Comparison of ENCODE assay signal across 28 cellular contexts in the genomic region with DNA sequence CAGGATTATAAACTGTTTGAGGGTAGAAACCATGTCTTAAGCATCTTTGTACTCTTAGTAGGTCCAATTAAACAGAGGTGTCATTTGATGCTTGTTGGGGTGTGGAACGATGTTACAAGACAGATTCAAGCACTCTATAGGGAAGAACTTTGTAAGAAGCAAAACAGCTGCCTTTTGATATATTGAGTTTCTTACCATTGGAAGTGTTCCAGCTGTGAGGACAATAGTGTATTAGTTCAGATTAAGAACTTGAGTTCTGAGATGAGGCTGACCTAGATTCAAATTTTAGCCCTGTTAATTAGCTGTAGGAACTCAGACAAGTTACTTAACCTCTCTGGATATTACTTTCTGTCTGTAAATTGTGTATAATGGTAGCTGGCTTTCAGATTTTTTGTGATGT. TPM values are rescaled to one million over a fixed set of nuclear protein-coding genes. Genes with fewer than 3 reads are reported as not detected.
"Had no signal": no experiment of that assay in that cellular context is flagged by ENCODE, and none has a peak within 500 bp of the region (broad histone marks: within the 10 kb centered on the region; RNA-seq: fewer than 3 reads in every experiment).

No MANE protein-coding gene starts in this region.

- H3K27ac ChIP-seq: brain microvascular endothelial cell, cardiac muscle cell, SJCRH30 had no signal

- H3K36me3 ChIP-seq: brain microvascular endothelial cell, cardiac muscle cell, SJCRH30 had no signal

- H3K36me3 Mint-ChIP-seq: activated naive CD4-positive, alpha-beta T cell treated with anti-CD3 and anti-CD28 coated beads, Interleukin-2, amount 50 U/mL, for 72 hours had no signal

- H3K27me3 Mint-ChIP-seq: activated CD8-positive, alpha-beta T cell treated with anti-CD3 and anti-CD28 coated beads for 36 hours; activated naive CD8-positive, alpha-beta T cell treated with anti-CD3 and anti-CD28 coated beads, Interleukin-2, amount 50 U/mL, for 24 hours had no signal

- H3K9me3 Mint-ChIP-seq: activated CD8-positive, alpha-beta T cell treated with anti-CD3 and anti-CD28 coated beads for 36 hours; activated naive CD8-positive, alpha-beta T cell treated with anti-CD3 and anti-CD28 coated beads, Interleukin-2, amount 50 U/mL, for 24 hours; T-helper 2 cell treated with Interferon-gamma antibody and Interleukin-4, amounts not matched to agents 5 μg/mL and 100 μg/mL, for 36 hours had no signal

- H3K4me1 Mint-ChIP-seq: activated naive CD8-positive, alpha-beta T cell treated with anti-CD3 and anti-CD28 coated beads, Interleukin-2, amount 50 U/mL, for 24 hours had no signal

- H3K27ac Mint-ChIP-seq: activated CD8-positive, alpha-beta T cell treated with anti-CD3 and anti-CD28 coated beads for 36 hours; activated naive CD4-positive, alpha-beta T cell treated with anti-CD3 and anti-CD28 coated beads, Interleukin-2, amount 50 U/mL, for 72 hours; activated naive CD8-positive, alpha-beta T cell treated with anti-CD3 and anti-CD28 coated beads, Interleukin-2, amount 50 U/mL, for 24 hours; T-helper 2 cell treated with Interferon-gamma antibody and Interleukin-4, amounts not matched to agents 5 μg/mL and 100 μg/mL, for 36 hours had no signal

- H3K4me2 ChIP-seq: SK-N-SH had no signal

- ATAC-seq: activated CD4-positive, CD25-positive, alpha-beta regulatory T cell treated with anti-CD3 and anti-CD28 coated beads, Interleukin-2, amount 50 U/mL, for 24 hours; activated CD8-positive, alpha-beta T cell treated with anti-CD3 and anti-CD28 coated beads for 36 hours; activated naive CD4-positive, alpha-beta T cell treated with anti-CD3 and anti-CD28 coated beads, Interleukin-2, amount 50 U/mL, for 72 hours; activated naive CD8-positive, alpha-beta T cell treated with anti-CD3 and anti-CD28 coated beads, Interleukin-2, amount 50 U/mL, for 24 hours; Panc1; Right ventricle myocardium inferior had no signal

- H3K27me3 ChIP-seq: brain microvascular endothelial cell, cardiac muscle cell, SJCRH30 had no signal

- H3K4me3 ChIP-seq: cardiac muscle cell, SJCRH30 had no signal

- H3K9ac ChIP-seq: SK-N-SH had no signal

- DNase-seq: activated CD4-positive, alpha-beta T cell treated with anti-CD3 and anti-CD28 coated beads for 4 hours; activated CD8-positive, alpha-beta memory T cell treated with anti-CD3 and anti-CD28 coated beads, Interleukin-2, amount 50 U/mL, for 48 hours; activated CD8-positive, alpha-beta T cell treated with anti-CD3 and anti-CD28 coated beads for 36 hours; activated naive CD4-positive, alpha-beta T cell treated with Interleukin-2 at 50 U/mL for 16 hours; activated naive CD8-positive, alpha-beta T cell treated with anti-CD3 and anti-CD28 coated beads, Interleukin-2, amount 50 U/mL, for 24 hours; activated T-cell treated with anti-CD3 and anti-CD28 coated beads, Interleukin-2, amount 50 U/mL, for 1 hour; brain microvascular endothelial cell; IMR-90; Kasumi-1; KBM-7; NCI-H1048; NCI-H1436; NCI-H187; NCI-H2081 treated with DMSO at 0.1 percent for 48 hours; NCI-H510A treated with DMSO at 0.1 percent for 48 hours; NCI-H69; NK-92 treated with Interleukin-12 subunit alpha and Interleukin-12 subunit beta, amount 100 ng/mL, for 24 hours; OCI-M1; RPMI8226; SK-N-SH; T-helper 1 cell had no signal

- H3K4me3 Mint-ChIP-seq: activated CD8-positive, alpha-beta T cell treated with anti-CD3 and anti-CD28 coated beads for 36 hours; activated naive CD8-positive, alpha-beta T cell treated with anti-CD3 and anti-CD28 coated beads, Interleukin-2, amount 50 U/mL, for 24 hours; T-helper 2 cell treated with Interferon-gamma antibody and Interleukin-4, amounts not matched to agents 5 μg/mL and 100 μg/mL, for 36 hours had no signal

- H3K9me3 ChIP-seq: SJCRH30, SK-N-SH had no signal

RNA-seq across cellular contexts. Expression of a gene that starts 19.6 kb away (rescaled TPM):
- total RNA-seq: activated CD8-positive, alpha-beta T cell treated with anti-CD3 and anti-CD28 coated beads for 36 hours had no signal
